Comparison of ENCODE assay signal across 15 cellular contexts in genomic region chr5:145244788-145245187, GRCh38.
DNase-seq lines count a peak whose midpoint lies in the region; ATAC-seq and FAIRE-seq lines count a peak whose summit lies in the region.
"Had no signal": no experiment of that assay in that cellular context is flagged by ENCODE, and none has a peak within 500 bp of the region (broad histone marks: within the 10 kb centered on the region; RNA-seq: fewer than 3 reads in every experiment).

No MANE protein-coding gene starts in this region.

- H2BK120ac ChIP-seq in mesenchymal stem cell (ENCODE audit: low read depth, low read length), result no peak overlapping the region

- H3K9me3 ChIP-seq in HUES48 (ENCODE audit: control insufficient read depth, insufficient read depth, low read length), result no peaks in the 10 kb centered on the region
- H3K9me3 ChIP-seq in mesenchymal stem cell (ENCODE audit: control insufficient read depth, low read length), result no peaks in the 10 kb centered on the region
- H3K9me3 ChIP-seq: left ventricle myocardium inferior, spleen had no signal

- H3K4ac ChIP-seq in mesenchymal stem cell (ENCODE audit: low read depth in 1 of 2, low read length in 2 of 2), result no peak overlapping the region

- H3K36me3 ChIP-seq in HUES48 (ENCODE audit: control insufficient read depth, insufficient read depth, low read length) (no peaks in the 10 kb centered on the region), mesenchymal stem cell (ENCODE audit: control insufficient read depth in 1 of 2, insufficient read depth in 2 of 2, low read depth in 1 of 2, low read length in 2 of 2) (no peaks in the 10 kb centered on the region)
- H3K36me3 ChIP-seq: left ventricle myocardium inferior, spleen had no signal

- no peak overlapping the region for H3K9ac ChIP-seq in HUES48 (ENCODE audit: low read depth, low read length)
- H3K9ac ChIP-seq in mesenchymal stem cell (ENCODE audit: low read length), result peak overlapping the region; percentile 83

- ATAC-seq in GM21619 (IDR thresholded peaks at IDR 0.05; ENCODE audit: unreplicated experiment) (no peak), HG03354 (IDR thresholded peaks at IDR 0.05; ENCODE audit: poor library complexity, severe bottlenecking, unreplicated experiment) (no peak)

- H2BK12ac ChIP-seq in mesenchymal stem cell (ENCODE audit: low read length in 2 of 2), result no peak overlapping the region

- H4K8ac ChIP-seq in mesenchymal stem cell (ENCODE audit: low read length), result no peak overlapping the region

- FAIRE-seq in A204.1 (lab: Jason Lieb, UNC), result peak; percentile 100

- H2BK5ac ChIP-seq in mesenchymal stem cell (ENCODE audit: low read depth, low read length, poor library complexity, severe bottlenecking), result no peak overlapping the region

- WGBS in mesenchymal stem cell, result no CpG with 5 or more reads among the region's 2 CpGs

- no peak overlapping the region for H4K91ac ChIP-seq in mesenchymal stem cell (ENCODE audit: low read length)

- no peak overlapping the region for H3K4me3 ChIP-seq in HUES48 (ENCODE audit: low read depth, low read length)
- H3K4me3 ChIP-seq in mesenchymal stem cell (ENCODE audit: insufficient read depth in 1 of 2, low read depth in 1 of 2, low read length in 2 of 2), result peak overlapping the region in 1 of 2 experiments; percentile 40
- H3K4me3 ChIP-seq: left ventricle myocardium inferior, spleen had no signal

- no peak overlapping the region for H3K14ac ChIP-seq in mesenchymal stem cell (ENCODE audit: low read length in 2 of 2)

- H3K23ac ChIP-seq in mesenchymal stem cell (ENCODE audit: low read length in 2 of 2), result no peak overlapping the region

- H3K27me3 ChIP-seq in HUES48 (ENCODE audit: control insufficient read depth, insufficient read depth, low read length) (no peaks in the 10 kb centered on the region), mesenchymal stem cell (ENCODE audit: control insufficient read depth in 1 of 2, insufficient read depth in 1 of 2, low read length in 2 of 2) (no peaks in the 10 kb centered on the region)
- H3K27me3 ChIP-seq: spleen had no signal

- no peak overlapping the region for H2AK5ac ChIP-seq in mesenchymal stem cell (ENCODE audit: low read length, severe bottlenecking)

- no peak overlapping the region for H2AFZ ChIP-seq in mesenchymal stem cell (ENCODE audit: low read depth, low read length)

- DNase-seq in dedifferentiated amniotic fluid mesenchymal stem cell (ENCODE audit: extremely low spot score) (peak; percentile 71), mesenchymal stem cell (no peak), iPS-NIHi11 (ENCODE audit: low spot score) (no peak), DMS153 (lab: John Stamatoyannopoulos, UW) (no peak)
- DNase-seq: ACHN; activated CD4-positive, alpha-beta memory T cell treated with anti-CD3 and anti-CD28 coated beads for 36 hours; aorta; left ventricle myocardium inferior; NK-92 treated with Interleukin-12 subunit alpha and Interleukin-12 subunit beta, amount 100 ng/mL, for 24 hours; SHP77; spleen had no signal

- peaks cover 35% of the 10 kb centered on the region for H3K4me1 ChIP-seq in HUES48 (ENCODE audit: control insufficient read depth, insufficient read depth, low read length)
- H3K4me1 ChIP-seq in mesenchymal stem cell (ENCODE audit: control insufficient read depth, insufficient read depth, low read depth, low read length), result peaks cover 3% of the 10 kb centered on the region
- H3K4me1 ChIP-seq: left ventricle myocardium inferior had no signal

- no peaks in the 10 kb centered on the region for H3K79me1 ChIP-seq in mesenchymal stem cell (replicated peaks; ENCODE audit: low read length, poor library complexity, severe bottlenecking)

- no peak overlapping the region for H2BK15ac ChIP-seq in mesenchymal stem cell (ENCODE audit: low read depth, poor library complexity, severe bottlenecking)

- H3K4me2 ChIP-seq in mesenchymal stem cell (ENCODE audit: low read length, poor library complexity, severe bottlenecking), result no peak overlapping the region

- no peak overlapping the region for H3K18ac ChIP-seq in mesenchymal stem cell (ENCODE audit: low read depth in 1 of 2, low read length in 2 of 2)

- peak overlapping the region; percentile 63 for H3K27ac ChIP-seq in HUES48 (ENCODE audit: low read depth, low read length)
- no peak overlapping the region for H3K27ac ChIP-seq in mesenchymal stem cell (ENCODE audit: low read length, poor library complexity, severe bottlenecking)
- H3K27ac ChIP-seq: left ventricle myocardium inferior, spleen had no signal
